9 cellular contexts compared by ENCODE assay signal in the genomic region with DNA sequence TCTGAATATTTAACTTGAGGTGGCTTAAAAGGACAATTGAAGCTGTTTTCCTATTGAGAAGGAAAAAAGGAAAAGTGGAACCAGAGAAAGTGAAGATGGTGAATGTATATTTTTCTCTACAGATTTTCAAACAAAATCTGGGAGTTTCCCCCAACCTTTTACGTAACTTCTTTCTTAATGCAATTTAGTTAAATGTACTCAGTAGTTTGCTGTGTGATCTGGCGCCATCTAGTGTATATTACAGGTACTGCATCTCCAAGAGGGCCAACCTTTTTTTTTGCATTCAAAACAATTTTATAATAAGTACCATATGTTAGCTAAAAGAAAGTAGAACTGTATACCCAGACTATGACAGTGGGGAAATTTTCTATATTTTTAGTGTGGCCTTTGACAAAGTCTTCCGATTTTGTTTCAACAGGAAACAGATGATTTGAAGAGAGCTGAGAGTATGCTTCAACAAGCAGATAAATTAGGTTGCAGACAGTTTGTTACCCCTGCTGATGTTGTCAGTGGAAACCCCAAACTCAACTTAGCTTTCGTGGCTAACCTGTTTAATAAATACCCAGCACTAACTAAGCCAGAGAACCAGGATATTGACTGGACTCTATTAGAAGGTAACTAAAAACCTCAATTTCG.
DNase-seq lines count a peak whose midpoint lies in the region; ATAC-seq, FAIRE-seq and TF ChIP-seq lines count a peak whose summit lies in the region.
"Had no signal": no experiment of that assay in that cellular context is flagged by ENCODE, and none has a peak within 500 bp of the region (broad histone marks: within the 10 kb centered on the region; RNA-seq: fewer than 3 reads in every experiment).

No MANE protein-coding gene starts in this region.

- no peaks in the 10 kb centered on the region for H3K27me3 ChIP-seq in CD4-positive, CD25-positive, alpha-beta regulatory T cell (ENCODE audit: control insufficient read depth, insufficient read depth, low read length)
- peaks cover 0 to under 1% (median 0%) of the 10 kb centered on the region in 3 donors for H3K27me3 ChIP-seq in sigmoid colon

- peak; percentile 87 for FAIRE-seq in GM12892 (lab: Jason Lieb, UNC)

- H3K27ac Mint-ChIP-seq in CD4-positive, CD25-positive, alpha-beta regulatory T cell: no peak overlapping the region

- H3K36me3 ChIP-seq in CD4-positive, CD25-positive, alpha-beta regulatory T cell (ENCODE audit: control insufficient read depth, insufficient read depth, low read length): no peaks in the 10 kb centered on the region
- peaks cover 0 to 19% (median 0%) of the 10 kb centered on the region in 4 donors for H3K36me3 ChIP-seq in sigmoid colon

- TF ChIP-seq POLR2A in GM12892 (IDR thresholded peaks at IDR 0.05; ENCODE audit: low read depth, low read length): no peak
- TF ChIP-seq POLR2A in sigmoid colon (IDR thresholded peaks at IDR 0.05): no peak

- peaks cover 0 to 2% (median 0%) of the 10 kb centered on the region in 7 donors for H3K9me3 Mint-ChIP-seq in CD4-positive, CD25-positive, alpha-beta regulatory T cell

- no peak overlapping the region for H3K4me3 Mint-ChIP-seq in CD4-positive, CD25-positive, alpha-beta regulatory T cell

- 29 to 34% methylated on average over 5 of the region's 5 CpGs for WGBS in sigmoid colon, 2 donors

- ATAC-seq in CD4-positive, CD25-positive, alpha-beta regulatory T cell (ENCODE audit: low read depth in 2 of 2): no peak
- no peak for ATAC-seq in GM21717 (IDR thresholded peaks at IDR 0.05; ENCODE audit: unreplicated experiment)
- ATAC-seq in HG02798 (IDR thresholded peaks at IDR 0.05; ENCODE audit: poor library complexity, unreplicated experiment): no peak

- peak in 2 of 3 donors; percentile 43 to 53 for DNase-seq in CD4-positive, CD25-positive, alpha-beta regulatory T cell
- DNase-seq in GM12892 (ENCODE audit: insufficient read length): no peak
- peak; percentile 36 for DNase-seq in NCI-H2107 treated with DMSO at 0.1 percent for 48 hours (lab: John Stamatoyannopoulos, UW; ENCODE audit: unreplicated experiment)
- peak; percentile 31 to 35 for DNase-seq in activated T-cell treated with anti-CD3 and anti-CD28 coated beads, Interleukin-2, amount 50 U/mL, for 48 hours
- DNase-seq in globus pallidus (ENCODE audit: low spot score): peak; percentile 60
- peak; percentile 69 for DNase-seq in sigmoid colon

- H3K9me3 ChIP-seq in CD4-positive, CD25-positive, alpha-beta regulatory T cell (ENCODE audit: control insufficient read depth in 2 of 2, low read length in 2 of 2): no peaks in the 10 kb centered on the region
- no peaks in the 10 kb centered on the region for H3K9me3 ChIP-seq in sigmoid colon

- no peaks in the 10 kb centered on the region for H3K27me3 Mint-ChIP-seq in CD4-positive, CD25-positive, alpha-beta regulatory T cell

- H3K36me3 Mint-ChIP-seq in CD4-positive, CD25-positive, alpha-beta regulatory T cell: no peaks in the 10 kb centered on the region

- H3K4me1 ChIP-seq in CD4-positive, CD25-positive, alpha-beta regulatory T cell (ENCODE audit: control insufficient read depth, insufficient read depth, low read length, poor library complexity, severe bottlenecking): no peaks in the 10 kb centered on the region
- H3K4me1 ChIP-seq in sigmoid colon: peaks cover 0 to 8% (median 0%) of the 10 kb centered on the region in 4 donors

- TF ChIP-seq CTCF in sigmoid colon (IDR thresholded peaks at IDR 0.05): peak; percentile 58 to 84 (median 66)

- no peaks in the 10 kb centered on the region for H3K4me1 Mint-ChIP-seq in CD4-positive, CD25-positive, alpha-beta regulatory T cell

- intact Hi-C loops in sigmoid colon (cut with DNase I): loop anchor here (1.0 to 5.0 kb wide), 3 partner anchors 81 to 416 kb away; a partner anchor contains a TSS

- no peak overlapping the region for H3K4me3 ChIP-seq in CD4-positive, CD25-positive, alpha-beta regulatory T cell (ENCODE audit: low read depth, low read length)
- no peak overlapping the region for H3K4me3 ChIP-seq in sigmoid colon
- H3K4me3 ChIP-seq: skin epidermis had no signal

- TF ChIP-seq EP300 in sigmoid colon (IDR thresholded peaks at IDR 0.05): no peak

- H3K27ac ChIP-seq in CD4-positive, CD25-positive, alpha-beta regulatory T cell (ENCODE audit: insufficient read depth, low read length, poor library complexity, severe bottlenecking): no peak overlapping the region
- peak overlapping the region; percentile 8 to 51 (median 38) for H3K27ac ChIP-seq in sigmoid colon
